In genomic region chr17:732788-733720, GRCh38 we compare ENCODE assay signal across 8 cellular contexts. TPM values are rescaled to one million over a fixed set of nuclear protein-coding genes. Genes with fewer than 3 reads are reported as not detected.
DNase-seq lines count a peak whose midpoint lies in the region; ATAC-seq and TF ChIP-seq lines count a peak whose summit lies in the region.

No MANE protein-coding gene starts in this region.

- TF ChIP-seq CTCF in DOHH2 (IDR thresholded peaks at IDR 0.05; ENCODE audit: low read depth, low read length, poor library complexity, severe bottlenecking) (no peak), GM23338 (conservative IDR thresholded peaks at IDR 0.05; ENCODE audit: low read depth in 2 of 2) (no peak), osteocyte (IDR thresholded peaks at IDR 0.05) (no peak)

- H3K27me3 ChIP-seq in DOHH2 (ENCODE audit: control insufficient read depth, low read length) = no peaks in the 10 kb centered on the region
- H3K27me3 ChIP-seq in GM23338 (ENCODE audit: insufficient read depth) = peaks cover 7% of the 10 kb centered on the region; the same call in 1 of the 2 replicates

- no peaks in the 10 kb centered on the region for H3K9me2 ChIP-seq in DOHH2 (replicated peaks; ENCODE audit: control insufficient read depth, low read length)
- no peaks in the 10 kb centered on the region for H3K9me2 ChIP-seq in GM23338 (ENCODE audit: insufficient read depth)

- intact Hi-C loops in Right ventricle myocardium superior (cut with DNase I) = no loop called here

- peak overlapping the region; percentile 92 for H3K4me3 Mint-ChIP-seq in GM23338
- peak overlapping the region; percentile 87 for H3K4me3 Mint-ChIP-seq in osteocyte (ENCODE audit: unreplicated experiment)

- peak overlapping the region; percentile 72; the same call in 1 of the 2 replicates for H2AFZ ChIP-seq in GM23338

- H3K36me3 Mint-ChIP-seq in GM23338 (ENCODE audit: low read depth) (peaks cover 49% of the 10 kb centered on the region), osteocyte (ENCODE audit: unreplicated experiment) (peaks cover 7% of the 10 kb centered on the region)

- H3K36me3 ChIP-seq in DOHH2 (ENCODE audit: control insufficient read depth, low read length) (peaks cover 43% of the 10 kb centered on the region), GM23338 (ENCODE audit: insufficient read depth) (no peaks in the 10 kb centered on the region)

- H3K9me3 Mint-ChIP-seq in GM23338 (no peaks in the 10 kb centered on the region; the same call in 2 of the 3 replicates), osteocyte (ENCODE audit: unreplicated experiment) (no peaks in the 10 kb centered on the region)

- H3K27ac ChIP-seq in DOHH2 (ENCODE audit: low read depth, low read length) (peak overlapping the region; percentile 55), GM23338 (ENCODE audit: low read depth) (no peak overlapping the region)

- H3K4me1 ChIP-seq in DOHH2 (ENCODE audit: control insufficient read depth, low read length) = peaks cover 22% of the 10 kb centered on the region
- peaks cover 13% of the 10 kb centered on the region for H3K4me1 ChIP-seq in GM23338 (ENCODE audit: insufficient read depth)

- H3K9me3 ChIP-seq in DOHH2 (ENCODE audit: control insufficient read depth, insufficient read depth, low read length) = no peaks in the 10 kb centered on the region

- H3K4me3 ChIP-seq in DOHH2 (ENCODE audit: low read length) = peak overlapping the region; percentile 91
- H3K4me3 ChIP-seq in GM23338 = peak overlapping the region; percentile 87

- H3F3A ChIP-seq in DOHH2 (ENCODE audit: control insufficient read depth, insufficient read depth) (peaks cover 27% of the 10 kb centered on the region), GM23338 (replicated peaks; ENCODE audit: low read depth) (0 out of 2 replicates have a peak, but pooled peaks cover 9% of the 10 kb centered on the region)

- peak; percentile 69 for ATAC-seq in GM23338
- peak; percentile 61 for ATAC-seq in Right ventricle myocardium superior (ENCODE audit: poor library complexity)

- H3K27ac Mint-ChIP-seq in GM23338 (peak overlapping the region; percentile 70), osteocyte (ENCODE audit: unreplicated experiment) (peak overlapping the region; percentile 80)

- H3K27me3 Mint-ChIP-seq in GM23338 (ENCODE audit: insufficient read depth, low read depth, poor library complexity) (peaks cover 17% of the 10 kb centered on the region), osteocyte (ENCODE audit: unreplicated experiment) (no peaks in the 10 kb centered on the region)

- H4K20me1 ChIP-seq in DOHH2 (ENCODE audit: control insufficient read depth, insufficient read depth, low read depth, low read length) (no peaks in the 10 kb centered on the region; the same call in 1 of the 2 replicates), GM23338 (replicated peaks; ENCODE audit: insufficient read depth) (peaks cover 25% of the 10 kb centered on the region)

- H3K4me1 Mint-ChIP-seq in GM23338 (peaks cover 16% of the 10 kb centered on the region), osteocyte (ENCODE audit: unreplicated experiment) (peaks cover 22% of the 10 kb centered on the region)

- H3K4me2 ChIP-seq in DOHH2 (ENCODE audit: low read length) (peak overlapping the region; percentile 91), GM23338 (peak overlapping the region; percentile 95)

- H3K79me2 ChIP-seq in DOHH2 (ENCODE audit: control insufficient read depth, low read length) (peaks cover 60% of the 10 kb centered on the region), GM23338 (replicated peaks; ENCODE audit: insufficient read depth) (peaks cover 38% of the 10 kb centered on the region)

- DNase-seq in GM23338 (ENCODE audit: low spot score) = peak; percentile 71
- peak; percentile 28 for DNase-seq in NCI-H2171 treated with DMSO at 0.1 percent for 48 hours (lab: John Stamatoyannopoulos, UW)
- DNase-seq in activated gamma-delta T cell treated with anti-CD3 and anti-CD28 coated beads, Interleukin-2, amount 50 U/mL, for 16 hours (ENCODE audit: low read depth) = peak; percentile 7
- DNase-seq in Right ventricle myocardium superior = peak; percentile 50
- DNase-seq in osteocyte (ENCODE audit: extremely low spot score, unreplicated experiment) = no peak
- no peak for DNase-seq in SKM-1 (lab: John Stamatoyannopoulos, UW; ENCODE audit: unreplicated experiment)
- no peak for DNase-seq in amniotic stem cell (lab: John Stamatoyannopoulos, UW)

TF ChIP-seq in GM23338, 12 proteins besides CTCF, POLR2A, EP300 and RAD21:
- TF ChIP-seq POLR2AphosphoS5 (IDR thresholded peaks at IDR 0.05; ENCODE audit: low read depth) (0 out of 2 replicates have a peak, but pooled peaks have one; percentile 16), REST (IDR thresholded peaks at IDR 0.05; ENCODE audit: unreplicated experiment) (no peak), EZH2phosphoT487 (IDR thresholded peaks at IDR 0.05; ENCODE audit: unreplicated experiment) (no peak), NANOG (IDR thresholded peaks at IDR 0.05; ENCODE audit: borderline replicate concordance) (no peak)

RNA-seq across cellular contexts. Expression of gene TLCD3A, which starts 0.7 kb away (rescaled TPM):
- total RNA-seq in GM23338 (2014; rRNA removed; shearing (Covaris generic)) = 14.5 and 21.1 TPM in 2 replicates
- polyA plus RNA-seq in GM23338 (2016; fragmentation: Nextera tagmentation; extraction: Ambion mirVana) = 10.3 and 11.4 TPM in 2 replicates
- total RNA-seq in Right ventricle myocardium superior (2.0 TPM), osteocyte (23.7 and 27.3 TPM in 2 replicates)

RNA-seq across cellular contexts. Expression of gene VPS53, which starts 18.4 kb away (rescaled TPM):
- 21.1 and 26.0 TPM in 2 replicates for total RNA-seq in GM23338 (2014; rRNA removed; shearing (Covaris generic))
- polyA plus RNA-seq in GM23338 (2016; fragmentation: Nextera tagmentation; extraction: Ambion mirVana) = 10.0 and 11.6 TPM in 2 replicates
- total RNA-seq in Right ventricle myocardium superior = 26.3 TPM
- 75.5 and 76.7 TPM in 2 replicates for total RNA-seq in osteocyte

RNA-seq across cellular contexts. Expression of gene GEMIN4, which starts 19.0 kb away (rescaled TPM):
- 42.4 and 45.0 TPM in 2 replicates for total RNA-seq in GM23338 (2014; rRNA removed; shearing (Covaris generic))
- polyA plus RNA-seq in GM23338 (2016; fragmentation: Nextera tagmentation; extraction: Ambion mirVana) = 14.1 and 14.5 TPM in 2 replicates
- total RNA-seq in Right ventricle myocardium superior = 12.2 TPM
- 17.0 and 19.3 TPM in 2 replicates for total RNA-seq in osteocyte

RNA-seq across cellular contexts. Expression of gene GLOD4, which starts 49.0 kb away (rescaled TPM):
- 69.7 and 122 TPM in 2 replicates for total RNA-seq in GM23338 (2014; rRNA removed; shearing (Covaris generic))
- polyA plus RNA-seq in GM23338 (2016; fragmentation: Nextera tagmentation; extraction: Ambion mirVana) = 118 and 120 TPM in 2 replicates
- total RNA-seq in Right ventricle myocardium superior (25.1 TPM), osteocyte (51.3 and 63.4 TPM in 2 replicates)

RNA-seq across cellular contexts. Expression of gene MRM3, which starts 49.1 kb away (rescaled TPM):
- total RNA-seq in GM23338 (2014; rRNA removed; shearing (Covaris generic)) = 23.4 and 41.3 TPM in 2 replicates
- 17.0 and 17.7 TPM in 2 replicates for polyA plus RNA-seq in GM23338 (2016; fragmentation: Nextera tagmentation; extraction: Ambion mirVana)
- total RNA-seq in Right ventricle myocardium superior (21.0 TPM), osteocyte (10.4 and 11.6 TPM in 2 replicates)

Comparison
In these comparisons a context has a peak if more than half of its experiments do, and no peak if none do; other contexts are left out.
1. DNase-seq: peak in GM23338 (single experiment), NCI-H2171 treated with DMSO at 0.1 percent for 48 hours (single experiment), activated gamma-delta T cell treated with anti-CD3 and anti-CD28 coated beads, Interleukin-2, amount 50 U/mL, for 16 hours (single experiment) and Right ventricle myocardium superior (single experiment); none in osteocyte (single experiment), SKM-1 (single experiment) and amniotic stem cell (single experiment).